In the genomic region with DNA sequence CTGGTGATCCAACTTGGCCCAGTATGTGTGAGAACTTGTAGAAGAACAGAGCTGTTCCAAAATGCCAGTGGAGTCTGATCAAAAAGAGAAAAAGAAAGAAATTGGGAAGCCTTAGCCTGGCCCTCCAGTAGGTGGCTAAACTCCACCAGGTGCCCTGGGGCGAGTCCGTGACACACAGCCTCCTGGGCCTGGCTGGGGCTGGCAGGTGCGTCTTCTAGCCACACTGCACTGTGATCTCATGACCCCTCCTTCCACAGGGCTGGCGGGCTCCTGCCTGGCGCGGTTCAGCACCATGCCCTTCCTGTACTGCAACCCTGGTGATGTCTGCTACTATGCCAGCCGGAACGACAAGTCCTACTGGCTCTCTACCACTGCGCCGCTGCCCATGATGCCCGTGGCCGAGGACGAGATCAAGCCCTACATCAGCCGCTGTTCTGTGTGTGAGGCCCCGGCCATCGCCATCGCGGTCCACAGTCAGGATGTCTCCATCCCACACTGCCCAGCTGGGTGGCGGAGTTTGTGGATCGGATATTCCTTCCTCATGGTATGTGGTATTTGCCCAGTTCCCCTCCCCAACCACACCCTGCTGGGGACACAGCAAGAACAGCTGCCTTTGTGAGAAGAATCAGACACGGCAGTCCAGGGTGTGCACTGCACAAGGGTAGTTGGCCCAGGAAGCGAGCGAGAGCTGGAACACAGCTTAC, we compare ENCODE assay signal across 10 cellular contexts. TPM values are rescaled to one million over a fixed set of nuclear protein-coding genes. Genes with fewer than 3 reads are reported as not detected.
DNase-seq lines count a peak whose midpoint lies in the region; ATAC-seq, FAIRE-seq and TF ChIP-seq lines count a peak whose summit lies in the region.
"Had no signal": no experiment of that assay in that cellular context is flagged by ENCODE, and none has a peak within 500 bp of the region (broad histone marks: within the 10 kb centered on the region; RNA-seq: fewer than 3 reads in every experiment).

No MANE protein-coding gene starts in this region.

- CTCF ChIA-PET in CD4-positive, alpha-beta memory T cell (lab: Charles Lee; ENCODE audit: partially characterized antibody) = no interaction called here

- no peak overlapping the region for H3K27ac Mint-ChIP-seq in CD4-positive, alpha-beta memory T cell
- H3K27ac Mint-ChIP-seq: dendritic cell treated with granulocyte-macrophage colony-stimulating factor and Interleukin-4, amounts not matched to agents 40 ng/mL and 50 ng/mL, for 4 days had no signal

- FAIRE-seq in bronchial epithelial cell (lab: Jason Lieb, UNC) (peak; percentile 73), GM12892 (lab: Jason Lieb, UNC) (no peak)

- H3K27me3 ChIP-seq in bronchial epithelial cell (ENCODE audit: control insufficient read depth, insufficient read depth, low read length) (no peaks in the 10 kb centered on the region), left lung (no peaks in the 10 kb centered on the region), stomach smooth muscle (ENCODE audit: control insufficient read depth in 1 of 2, insufficient read depth in 2 of 2, low read length in 2 of 2) (no peaks in the 10 kb centered on the region)
- no peaks in the 10 kb centered on the region for H3K27me3 ChIP-seq in CD4-positive, alpha-beta memory T cell (ENCODE audit: insufficient read depth, low read length)

- H3K27ac ChIP-seq in left lung (peak overlapping the region; percentile 13 to 59), stomach smooth muscle (ENCODE audit: low read length) (peak overlapping the region; percentile 70)
- H3K27ac ChIP-seq in CD4-positive, alpha-beta memory T cell (ENCODE audit: low read depth, low read length) = no peak overlapping the region

- no peaks in the 10 kb centered on the region for H3K36me3 Mint-ChIP-seq in CD4-positive, alpha-beta memory T cell

- intact Hi-C loops in left lung (cut with DNase I) = no loop called here
- intact Hi-C loops in CD4-positive, alpha-beta memory T cell (cut with micrococcal nuclease) = no loop called here

- H3K4me3 ChIP-seq in bronchial epithelial cell (ENCODE audit: low read depth, low read length) (no peak overlapping the region), left lung (no peak overlapping the region), stomach smooth muscle (ENCODE audit: low read length in 2 of 2) (peak overlapping the region in 1 of 2 donors; percentile 29)
- H3K4me3 ChIP-seq in CD4-positive, alpha-beta memory T cell (ENCODE audit: low read length in 2 of 2) = no peak overlapping the region

- POLR2A ChIA-PET in CD4-positive, alpha-beta memory T cell (lab: Charles Lee; ENCODE audit: partially characterized antibody) = no interaction called here

- H3K4me1 ChIP-seq in left lung = peaks cover 10 to 31% of the 10 kb centered on the region in 2 donors
- peaks cover 49% of the 10 kb centered on the region for H3K4me1 ChIP-seq in stomach smooth muscle (ENCODE audit: control insufficient read depth, insufficient read depth, low read length)
- no peaks in the 10 kb centered on the region for H3K4me1 ChIP-seq in CD4-positive, alpha-beta memory T cell (ENCODE audit: insufficient read depth, low read length)

- peak; percentile 56 for TF ChIP-seq CTCF in bronchial epithelial cell (IDR thresholded peaks at IDR 0.05; ENCODE audit: insufficient read depth, low read length, severe bottlenecking)
- peak in 1 of 2 donors; percentile 14 for TF ChIP-seq CTCF in left lung (IDR thresholded peaks at IDR 0.05)

- H3K9me3 ChIP-seq in left lung (no peaks in the 10 kb centered on the region), stomach smooth muscle (ENCODE audit: control insufficient read depth in 2 of 2, low read length in 2 of 2) (no peaks in the 10 kb centered on the region)
- no peaks in the 10 kb centered on the region for H3K9me3 ChIP-seq in CD4-positive, alpha-beta memory T cell (ENCODE audit: control insufficient read depth in 1 of 2, low read length in 2 of 2)

- peaks cover 0 to 3% of the 10 kb centered on the region in 2 donors for H3K27me3 Mint-ChIP-seq in CD4-positive, alpha-beta memory T cell

- DNase-seq in HT-29 (ENCODE audit: low spot score) = peak; percentile 96
- DNase-seq in bronchial epithelial cell (ENCODE audit: low read depth) = peak; percentile 6
- no peak for DNase-seq in left lung
- DNase-seq in GM12892 (ENCODE audit: insufficient read length) = no peak
- DNase-seq in CD4-positive, alpha-beta memory T cell = no peak
- DNase-seq: NCI-H69 had no signal

- H3K36me3 ChIP-seq in bronchial epithelial cell (ENCODE audit: control insufficient read depth, insufficient read depth, low read length) (peaks cover 2% of the 10 kb centered on the region), left lung (peaks cover 8 to 90% of the 10 kb centered on the region in 2 donors), stomach smooth muscle (ENCODE audit: control insufficient read depth in 2 of 2, insufficient read depth in 2 of 2, low read length in 2 of 2) (peaks cover 60 to 73% of the 10 kb centered on the region in 2 donors)
- H3K36me3 ChIP-seq in CD4-positive, alpha-beta memory T cell (ENCODE audit: insufficient read depth, low read length) = no peaks in the 10 kb centered on the region

- peak; percentile 83 for ATAC-seq in left lung
- ATAC-seq in GM19455 (IDR thresholded peaks at IDR 0.05; ENCODE audit: unreplicated experiment) = no peak
- no peak for ATAC-seq in GM19397 (IDR thresholded peaks at IDR 0.05; ENCODE audit: unreplicated experiment)

- TF ChIP-seq POLR2A in GM12892 (IDR thresholded peaks at IDR 0.05; ENCODE audit: low read depth, low read length) = no peak

- no peak overlapping the region for H3K9ac ChIP-seq in stomach smooth muscle (ENCODE audit: low read length in 2 of 2)

- no peak overlapping the region for H3K4me3 Mint-ChIP-seq in CD4-positive, alpha-beta memory T cell
- H3K4me3 Mint-ChIP-seq: dendritic cell treated with granulocyte-macrophage colony-stimulating factor and Interleukin-4, amounts not matched to agents 40 ng/mL and 50 ng/mL, for 4 days had no signal

- H3K9me3 Mint-ChIP-seq in CD4-positive, alpha-beta memory T cell = no peaks in the 10 kb centered on the region
- H3K9me3 Mint-ChIP-seq: dendritic cell treated with granulocyte-macrophage colony-stimulating factor and Interleukin-4, amounts not matched to agents 40 ng/mL and 50 ng/mL, for 4 days had no signal

- H3K4me1 Mint-ChIP-seq in CD4-positive, alpha-beta memory T cell = no peaks in the 10 kb centered on the region

RNA-seq across cellular contexts. Expression of a gene that starts 53.7 kb away (rescaled TPM):
- total RNA-seq in HT-29 (2014; rRNA removed; shearing (Covaris generic)) = 145 and 147 TPM in 2 replicates
- total RNA-seq in bronchial epithelial cell = 5.1 and 8.2 TPM in 2 replicates
- 10 to 100 TPM; 36.2 to 42.4 TPM for total RNA-seq in left lung
- 20.3 TPM for polyA plus RNA-seq in GM12892 (2012; ENCODE audit: missing spikeins)
- 1 to 10 TPM; 2.2 to 3.2 TPM for total RNA-seq in CD4-positive, alpha-beta memory T cell
- polyA plus RNA-seq in CD4-positive, alpha-beta memory T cell = 1 to 10 TPM; 2.8 to 5.7 TPM

Comparison
In these comparisons a context has a peak if more than half of its experiments do, and no peak if none do; other contexts are left out.
1. DNase-seq: peak in HT-29 (single experiment) and bronchial epithelial cell (single experiment); none in left lung (0 of 2), GM12892 (single experiment) and CD4-positive, alpha-beta memory T cell (0 of 5).